ENCODE assay signal across 23 cellular contexts in genomic region chr15:100158368-100158767, GRCh38.
DNase-seq lines count a peak whose midpoint lies in the region; ATAC-seq, FAIRE-seq and TF ChIP-seq lines count a peak whose summit lies in the region.
"Had no signal": no experiment of that assay in that cellular context is flagged by ENCODE, and none has a peak within 500 bp of the region (broad histone marks: within the 10 kb centered on the region; RNA-seq: fewer than 3 reads in every experiment).

No MANE protein-coding gene starts in this region.

- TF ChIP-seq CTCF in RWPE2 (IDR thresholded peaks at IDR 0.05; ENCODE audit: poor library complexity, severe bottlenecking): no peak
- no peak for TF ChIP-seq CTCF in nephron (IDR thresholded peaks at IDR 0.05; ENCODE audit: unreplicated experiment in 3 of 3)
- TF ChIP-seq CTCF in D721Med (IDR thresholded peaks at IDR 0.05; ENCODE audit: insufficient read depth, missing control alignments): no peak

- H3K4me3 Mint-ChIP-seq in nephron: no peak overlapping the region
- H3K4me3 Mint-ChIP-seq: CD4-positive, CD25-positive, alpha-beta regulatory T cell; CD8-positive, alpha-beta memory T cell; HFFc6 had no signal

- H3K27me3 ChIP-seq in RWPE2 (ENCODE audit: insufficient read depth, poor library complexity, severe bottlenecking): no peaks in the 10 kb centered on the region
- H3K27me3 ChIP-seq: BE2C had no signal

- H3K4me3 ChIP-seq in RWPE2 (ENCODE audit: severe bottlenecking): no peak overlapping the region

- no peaks in the 10 kb centered on the region for H3K36me3 Mint-ChIP-seq in nephron (ENCODE audit: low read depth)
- H3K36me3 Mint-ChIP-seq: CD4-positive, CD25-positive, alpha-beta regulatory T cell had no signal

- H3K27ac Mint-ChIP-seq in nephron: peak overlapping the region in 2 of 3 experiments; percentile 24 to 63
- H3K27ac Mint-ChIP-seq: CD4-positive, CD25-positive, alpha-beta regulatory T cell; CD8-positive, alpha-beta memory T cell; HFFc6 had no signal

- no peaks in the 10 kb centered on the region for H3K9me3 Mint-ChIP-seq in nephron
- H3K9me3 Mint-ChIP-seq: CD4-positive, CD25-positive, alpha-beta regulatory T cell; CD8-positive, alpha-beta memory T cell had no signal

- DNase-seq in RWPE2 (ENCODE audit: low spot score): peak; percentile 3
- peak; percentile 27 for DNase-seq in iPS-NIHi7 (ENCODE audit: extremely low spot score)
- no peak for DNase-seq in T-helper 9 cell
- no peak for DNase-seq in D721Med (ENCODE audit: insufficient read length, low spot score)
- DNase-seq: ACHN; BE2C; C1 segment of cervical spinal cord; CD4-positive, CD25-positive, alpha-beta regulatory T cell; CD8-positive, alpha-beta memory T cell; COR-L47; DMS153; DMS79; GDM1; GOT3; H7; HFFc6 had no signal

- H3K27me3 Mint-ChIP-seq in nephron (ENCODE audit: low read depth): peaks cover 5% of the 10 kb centered on the region
- H3K27me3 Mint-ChIP-seq: CD4-positive, CD25-positive, alpha-beta regulatory T cell; CD8-positive, alpha-beta memory T cell had no signal

- no peaks in the 10 kb centered on the region for H3K4me1 ChIP-seq in RWPE2 (ENCODE audit: insufficient read depth, poor library complexity, severe bottlenecking)
- H3K4me1 ChIP-seq: BE2C had no signal

- H3K36me3 ChIP-seq in RWPE2 (ENCODE audit: low read depth): no peaks in the 10 kb centered on the region
- H3K36me3 ChIP-seq: BE2C had no signal

- H3K27ac ChIP-seq in RWPE2 (ENCODE audit: poor library complexity, severe bottlenecking): no peak overlapping the region

- peaks cover 20% of the 10 kb centered on the region for H3K4me1 Mint-ChIP-seq in nephron
- H3K4me1 Mint-ChIP-seq: CD4-positive, CD25-positive, alpha-beta regulatory T cell; CD8-positive, alpha-beta memory T cell had no signal

- ATAC-seq in RWPE2 (ENCODE audit: low read depth): no peak
- no peak for ATAC-seq in HG02571 (IDR thresholded peaks at IDR 0.05; ENCODE audit: unreplicated experiment)
- ATAC-seq in HG02970 (IDR thresholded peaks at IDR 0.05; ENCODE audit: low FRiP score, unreplicated experiment): no peak
- ATAC-seq: HCT116 had no signal

- no peaks in the 10 kb centered on the region for H3K9me3 ChIP-seq in RWPE2 (ENCODE audit: severe bottlenecking)
- H3K9me3 ChIP-seq: BE2C had no signal

- no peak for FAIRE-seq in D721Med (lab: Jason Lieb, UNC)
- FAIRE-seq: A204.1, GM12892, GM18507 had no signal

Comparison
In these comparisons a context has a peak if more than half of its experiments do, and no peak if none do; other contexts are left out.
1. DNase-seq: peak in RWPE2 (single experiment) and iPS-NIHi7 (single experiment); none in T-helper 9 cell (single experiment) and D721Med (single experiment).